In the genomic region with DNA sequence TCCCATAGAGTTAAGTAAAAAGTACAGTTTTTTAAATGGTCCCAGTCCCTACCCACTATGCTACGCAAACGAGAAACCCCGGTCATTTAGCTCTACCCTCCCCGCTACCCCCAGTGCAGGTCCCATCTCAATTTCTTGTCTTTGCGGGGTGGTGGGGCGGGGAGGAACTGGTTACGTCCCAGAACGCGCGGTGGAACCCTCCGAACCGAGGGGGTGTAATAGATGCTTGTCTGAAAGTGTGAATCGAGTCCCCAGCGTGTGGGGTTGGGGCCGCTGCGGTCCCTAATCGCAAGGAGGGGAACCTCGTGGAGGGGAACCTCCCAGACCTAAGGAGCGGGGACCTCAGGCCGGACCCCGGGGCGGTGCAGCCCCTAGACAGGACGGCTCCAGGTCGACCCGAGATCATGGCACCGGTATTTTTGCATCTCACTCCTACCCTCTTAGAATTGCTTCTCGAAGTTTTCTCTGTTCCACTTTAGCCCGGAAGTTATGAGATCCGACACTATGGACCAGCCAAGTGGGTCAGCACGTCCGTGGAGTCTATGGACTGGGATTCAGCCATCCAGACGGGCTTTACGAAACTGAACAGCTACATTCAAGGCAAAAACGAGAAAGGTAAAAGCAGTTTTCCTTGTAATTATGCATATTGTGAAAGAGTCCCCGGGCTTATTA, we compare ENCODE assay signal across 9 cellular contexts. TPM values are rescaled to one million over a fixed set of nuclear protein-coding genes. Genes with fewer than 3 reads are reported as not detected.
DNase-seq lines count a peak whose midpoint lies in the region; ATAC-seq and TF ChIP-seq lines count a peak whose summit lies in the region.
"Had no signal": no experiment of that assay in that cellular context is flagged by ENCODE, and none has a peak within 500 bp of the region (broad histone marks: within the 10 kb centered on the region; RNA-seq: fewer than 3 reads in every experiment).

No MANE protein-coding gene starts in this region.

- DNase-seq in activated T-cell treated with anti-CD3 and anti-CD28 coated beads, Interleukin-2, amount 50 U/mL, for 4 hours: peak; percentile 5
- DNase-seq in activated T-cell treated with anti-CD3 and anti-CD28 coated beads for 4 hours: no peak
- no peak for DNase-seq in RWPE1 (ENCODE audit: low spot score)
- DNase-seq in caudate nucleus (lab: John Stamatoyannopoulos, UW): peak in 6 of 61 donors; percentile 6 to 45 (median 17)
- no peak for DNase-seq in left lobe of liver (ENCODE audit: low spot score)
- no peak for DNase-seq in COR-L47 (lab: John Stamatoyannopoulos, UW)
- no peak for DNase-seq in COLO829 (ENCODE audit: low spot score)

- peaks cover 28% of the 10 kb centered on the region for H3K4me1 Mint-ChIP-seq in activated T-cell treated with anti-CD3 and anti-CD28 coated beads, Interleukin-2, amount 50 U/mL, for 4 hours (ENCODE audit: low read depth)
- peaks cover 26% of the 10 kb centered on the region for H3K4me1 Mint-ChIP-seq in stimulated activated naive CD8-positive, alpha-beta T cell treated with anti-CD3 and anti-CD28 coated beads, Interleukin-15, Interleukin-2, amounts not matched to agents 100 ng/mL and 50 ng/mL, for 24 hours (ENCODE audit: low read depth)

- no peak for ATAC-seq in activated T-cell treated with anti-CD3 and anti-CD28 coated beads, Interleukin-2, amount 50 U/mL, for 4 hours
- peak; percentile 15 for ATAC-seq in left lobe of liver

- H3K9me3 Mint-ChIP-seq in activated T-cell treated with anti-CD3 and anti-CD28 coated beads, Interleukin-2, amount 50 U/mL, for 4 hours: no peaks in the 10 kb centered on the region
- no peaks in the 10 kb centered on the region for H3K9me3 Mint-ChIP-seq in stimulated activated naive CD8-positive, alpha-beta T cell treated with anti-CD3 and anti-CD28 coated beads, Interleukin-15, Interleukin-2, amounts not matched to agents 100 ng/mL and 50 ng/mL, for 24 hours

- H3K4me3 Mint-ChIP-seq in activated T-cell treated with anti-CD3 and anti-CD28 coated beads, Interleukin-2, amount 50 U/mL, for 4 hours: peak overlapping the region; percentile 80
- peak overlapping the region; percentile 84 for H3K4me3 Mint-ChIP-seq in stimulated activated naive CD8-positive, alpha-beta T cell treated with anti-CD3 and anti-CD28 coated beads, Interleukin-15, Interleukin-2, amounts not matched to agents 100 ng/mL and 50 ng/mL, for 24 hours

- H3K27ac Mint-ChIP-seq in stimulated activated naive CD8-positive, alpha-beta T cell treated with anti-CD3 and anti-CD28 coated beads, Interleukin-15, Interleukin-2, amounts not matched to agents 100 ng/mL and 50 ng/mL, for 24 hours: peak overlapping the region; percentile 29

- CTCF ChIA-PET in RWPE1 (lab: Yijun Ruan, JAX): interaction anchor here (0.6 to 0.7 kb wide), 4 partner anchors 22 to 289 kb away, joined by 3 to 6 read pairs (median 4); no protein-coding TSS in a partner anchor

- no peak for TF ChIP-seq CTCF in RWPE1 (conservative IDR thresholded peaks at IDR 0.05; ENCODE audit: low read depth)

- H3K36me3 Mint-ChIP-seq in activated T-cell treated with anti-CD3 and anti-CD28 coated beads, Interleukin-2, amount 50 U/mL, for 4 hours (ENCODE audit: insufficient read depth): peaks cover 27% of the 10 kb centered on the region
- peaks cover 36% of the 10 kb centered on the region for H3K36me3 Mint-ChIP-seq in stimulated activated naive CD8-positive, alpha-beta T cell treated with anti-CD3 and anti-CD28 coated beads, Interleukin-15, Interleukin-2, amounts not matched to agents 100 ng/mL and 50 ng/mL, for 24 hours (ENCODE audit: low read depth)

- POLR2A ChIA-PET in RWPE1 (lab: Yijun Ruan, JAX; ENCODE audit: low non-redundant PET): interaction anchor here (0.6 kb wide), 1 partner anchor 144 kb away, joined by 3 read pairs; no protein-coding TSS in a partner anchor

- H3K27me3 Mint-ChIP-seq in activated T-cell treated with anti-CD3 and anti-CD28 coated beads, Interleukin-2, amount 50 U/mL, for 4 hours (ENCODE audit: low read depth): no peaks in the 10 kb centered on the region
- no peaks in the 10 kb centered on the region for H3K27me3 Mint-ChIP-seq in stimulated activated naive CD8-positive, alpha-beta T cell treated with anti-CD3 and anti-CD28 coated beads, Interleukin-15, Interleukin-2, amounts not matched to agents 100 ng/mL and 50 ng/mL, for 24 hours

- H3K27ac ChIP-seq in RWPE1 (peak overlapping the region; percentile 86), caudate nucleus (ENCODE audit: low read depth, low read length) (peak overlapping the region; percentile 45)

RNA-seq across cellular contexts. Expression of a gene that starts 0.8 kb away (rescaled TPM):
- 10 to 100 TPM in 2 of 3 donors, 1 to 10 TPM in 1; 1.7 to 16.4 (median 14.3) TPM for total RNA-seq in activated T-cell treated with anti-CD3 and anti-CD28 coated beads, Interleukin-2, amount 50 U/mL, for 4 hours
- total RNA-seq in left lobe of liver: 73.4 TPM

RNA-seq across cellular contexts. Expression of a gene that starts 27.1 kb away (rescaled TPM):
- not detected for total RNA-seq in activated T-cell treated with anti-CD3 and anti-CD28 coated beads, Interleukin-2, amount 50 U/mL, for 4 hours
- total RNA-seq in left lobe of liver: not detected
- total RNA-seq: dermis microvascular lymphatic vessel endothelial cell had no signal
